In genomic region chr7:100017875-100018274, GRCh38 we compare ENCODE assay signal across 13 cellular contexts. TPM values are rescaled to one million over a fixed set of nuclear protein-coding genes. Genes with fewer than 3 reads are reported as not detected.
DNase-seq lines count a peak whose midpoint lies in the region; ATAC-seq, FAIRE-seq and TF ChIP-seq lines count a peak whose summit lies in the region.
"Had no signal": no experiment of that assay in that cellular context is flagged by ENCODE, and none has a peak within 500 bp of the region (broad histone marks: within the 10 kb centered on the region; RNA-seq: fewer than 3 reads in every experiment).

No MANE protein-coding gene starts in this region.

- TF ChIP-seq POLR2A in A549 (IDR thresholded peaks at IDR 0.05; ENCODE audit: low read length), result no peak

- no peak for TF ChIP-seq EP300 in A549 (IDR thresholded peaks at IDR 0.05)

- FAIRE-seq in A549 (lab: Jason Lieb, UNC) (no peak), urothelium cell line (lab: Jason Lieb, UNC) (no peak)

- no peaks in the 10 kb centered on the region for H3K27me3 Mint-ChIP-seq in natural killer cell (ENCODE audit: low read depth in 2 of 2)

- H3K4me2 ChIP-seq in A549, result peak overlapping the region; percentile 100

- H3K4me1 Mint-ChIP-seq in natural killer cell, result peaks cover 24 to 27% of the 10 kb centered on the region in 2 donors

- H3K36me3 Mint-ChIP-seq in natural killer cell, result no peaks in the 10 kb centered on the region

- H3K9me3 ChIP-seq in A549 (no peaks in the 10 kb centered on the region), MG63 (no peaks in the 10 kb centered on the region)

- H3K36me3 ChIP-seq in MG63, result no peaks in the 10 kb centered on the region

- TF ChIP-seq CTCF in A549 (IDR thresholded peaks at IDR 0.05), result no peak
- TF ChIP-seq CTCF in LNCaP clone FGC (IDR thresholded peaks at IDR 0.05; ENCODE audit: control insufficient read depth, extremely low read depth, insufficient read depth), result no peak
- TF ChIP-seq CTCF in dorsolateral prefrontal cortex (IDR thresholded peaks at IDR 0.05 in 54 of 56, conservative IDR thresholded peaks at IDR 0.05 in 2 of 56; ENCODE audit: low read depth in 1 of 56, partially characterized antibody in 56 of 56), result no peak
- no peak for TF ChIP-seq CTCF in natural killer cell (IDR thresholded peaks at IDR 0.05)

- no peak for TF ChIP-seq RAD21 in A549 (conservative IDR thresholded peaks at IDR 0.05 in 1 of 2, IDR thresholded peaks at IDR 0.05 in 1 of 2)

- intact Hi-C loops in dorsolateral prefrontal cortex (cut with DNase I), result no loop called here
- intact Hi-C loops in natural killer cell (cut with micrococcal nuclease), result no loop called here

- H3K27ac ChIP-seq in A549 (no peak overlapping the region), dorsolateral prefrontal cortex (peak overlapping the region in 56 of 59 donors; percentile 92 to 100 (median 99))

- CTCF ChIA-PET in A549 (lab: Yijun Ruan, JAX), result interaction anchor here (0.8 to 21.2 kb wide), 3 partner anchors 25 to 105 kb away, joined by 3 to 155 read pairs (median 4); no protein-coding TSS in a partner anchor

- WGBS in A549 (ENCODE audit: missing lambda C conversion rate), result 94% methylated on average over 5 of the region's 5 CpGs

- no peak for ATAC-seq in A549
- ATAC-seq in natural killer cell, result no peak
- no peak for ATAC-seq in GM21528 (IDR thresholded peaks at IDR 0.05; ENCODE audit: low FRiP score, unreplicated experiment)

- peaks cover 16% of the 10 kb centered on the region for H3K4me1 ChIP-seq in A549

- H3K27ac Mint-ChIP-seq in natural killer cell, result peak overlapping the region; percentile 7 to 95

- no peak overlapping the region for H3K4me3 Mint-ChIP-seq in natural killer cell

- H3K27me3 ChIP-seq in dorsolateral prefrontal cortex, result no peaks in the 10 kb centered on the region
- H3K27me3 ChIP-seq in MG63, result no peaks in the 10 kb centered on the region

- DNase-seq in A549 (ENCODE audit: low read depth in 1 of 2, low spot score in 1 of 2) (no peak), LNCaP clone FGC (ENCODE audit: low read depth) (no peak), dorsolateral prefrontal cortex (no peak), natural killer cell (no peak), urothelium cell line (ENCODE audit: low spot score) (no peak), MG63 (no peak)
- no peak for DNase-seq in activated effector memory CD4-positive, alpha-beta T cell treated with Interleukin-2 at 50 U/mL for 16 hours
- DNase-seq: activated CD8-positive, alpha-beta memory T cell treated with anti-CD3 and anti-CD28 coated beads for 24 hours; aorta; DMS53; NCI-H1694; NCI-H510A treated with DMSO at 0.1 percent for 48 hours had no signal

- H3K9me3 Mint-ChIP-seq in natural killer cell, result no peaks in the 10 kb centered on the region

- H3K4me3 ChIP-seq in A549 (no peak overlapping the region), LNCaP clone FGC (ENCODE audit: low read depth, low read length) (peak overlapping the region; percentile 92), dorsolateral prefrontal cortex (peak overlapping the region in 41 of 59 donors; percentile 65 to 100 (median 99)), MG63 (no peak overlapping the region)

- POLR2A ChIA-PET in A549 (lab: Yijun Ruan, JAX), result no interaction called here

TF ChIP-seq in A549, 52 proteins besides CTCF, POLR2A, EP300 and RAD21:
- TF ChIP-seq HDAC2 (IDR thresholded peaks at IDR 0.05), result peak; percentile 77; the same call in 1 of the 2 replicates
- TF ChIP-seq KDM1A (IDR thresholded peaks at IDR 0.05; ENCODE audit: low read depth), result peak; percentile 75; the same call in 1 of the 2 replicates
- no peak for TF ChIP-seq NR3C1 (IDR thresholded peaks at IDR 0.05)
- no peak for TF ChIP-seq HOXB5 (CRISPR knock-in tag; IDR thresholded peaks at IDR 0.05)
TF ChIP-seq in A549: peak in this region for 2.

RNA-seq across cellular contexts. Expression of gene ZKSCAN1, which starts 2.5 kb away (rescaled TPM):
- polyA plus RNA-seq in A549 (2011; rRNA removed) (23.9 and 25.7 TPM in 2 replicates), A549 (2017; fragmentation: RNase III; extraction: RNeasy Plus Mini Kit Qiagen cat#74134 plus additional on column Dnase treatment) (11.4 to 11.9 TPM (median 11.4 TPM) in 3 replicates)
- polyA plus RNA-seq in A549 (2012; cell fraction: cytosol; rRNA removed), result 5.3 and 5.7 TPM in 2 replicates
- polyA plus RNA-seq in A549 (2012; cell fraction: nucleus; rRNA removed), result 6.7 and 10.9 TPM in 2 replicates
- 75.7 and 130 TPM in 2 replicates for polyA minus RNA-seq in A549 (2011; rRNA and poly(A)+ RNA removed)
- total RNA-seq in dorsolateral prefrontal cortex (100 to 1,000 TPM in 118 of 120 experiments, 10 to 100 TPM in 2; 96.1 to 181 (median 132) TPM), natural killer cell (10 to 100 TPM; 57.6 to 62.5 (median 60.8) TPM)
- total RNA-seq in MG63 (2014; rRNA removed; shearing (Covaris generic); ENCODE audit: low replicate concordance), result 8.6 and 14.5 TPM in 2 replicates

RNA-seq across cellular contexts. Expression of gene ZSCAN21, which starts 31.7 kb away (rescaled TPM):
- polyA plus RNA-seq in A549 (2011; rRNA removed) (17.9 and 18.3 TPM in 2 replicates), A549 (2017; fragmentation: RNase III; extraction: RNeasy Plus Mini Kit Qiagen cat#74134 plus additional on column Dnase treatment) (8.3 to 9.2 TPM (median 9.1 TPM) in 3 replicates)
- polyA plus RNA-seq in A549 (2012; cell fraction: cytosol; rRNA removed), result 7.8 and 8.6 TPM in 2 replicates
- polyA plus RNA-seq in A549 (2012; cell fraction: nucleus; rRNA removed), result 6.5 and 7.1 TPM in 2 replicates
- 11.8 and 12.6 TPM in 2 replicates for polyA minus RNA-seq in A549 (2011; rRNA and poly(A)+ RNA removed)
- total RNA-seq in dorsolateral prefrontal cortex (10 to 100 TPM in 107 of 120 experiments, 1 to 10 TPM in 13; 8.2 to 18.7 (median 13.4) TPM), natural killer cell (1 to 10 TPM; 6.2 to 8.9 (median 7.2) TPM)
- total RNA-seq in MG63 (2014; rRNA removed; shearing (Covaris generic); ENCODE audit: low replicate concordance), result 3.6 and 6.3 TPM in 2 replicates

RNA-seq across cellular contexts. Expression of gene AZGP1, which starts 42.0 kb away (rescaled TPM):
- 0.13 and 0.48 TPM in 2 replicates for polyA plus RNA-seq in A549 (2011; rRNA removed)
- 0.07 and 0.09 TPM in 2 replicates for polyA plus RNA-seq in A549 (2012; cell fraction: cytosol; rRNA removed)
- polyA plus RNA-seq in A549 (2012; cell fraction: nucleus; rRNA removed), result not detected in 2 replicates
- polyA plus RNA-seq in A549 (2017; fragmentation: RNase III; extraction: RNeasy Plus Mini Kit Qiagen cat#74134 plus additional on column Dnase treatment), result 0.07 TPM in 1 of 3 replicates, not detected in the others
- not detected in 2 replicates for polyA minus RNA-seq in A549 (2011; rRNA and poly(A)+ RNA removed)
- total RNA-seq in dorsolateral prefrontal cortex, result 100 to 1,000 TPM in 1 of 120 experiments, 10 to 100 TPM in 92, 1 to 10 TPM in 27; 3.4 to 103 (median 21.2) TPM
- not detected for total RNA-seq in natural killer cell
- not detected in 2 replicates for total RNA-seq in MG63 (2014; rRNA removed; shearing (Covaris generic); ENCODE audit: low replicate concordance)

Comparison
In these comparisons a context has a peak if more than half of its experiments do, and no peak if none do; other contexts are left out.
1. H3K27ac ChIP-seq: peak in dorsolateral prefrontal cortex (56 of 59); none in A549 (0 of 2).
2. H3K4me3 ChIP-seq: peak in LNCaP clone FGC (single experiment) and dorsolateral prefrontal cortex (41 of 59); none in A549 (single experiment) and MG63 (single experiment).